ENCODE assay signal across 27 cellular contexts in genomic region chr5:179788193-179788854, GRCh38. TPM values are rescaled to one million over a fixed set of nuclear protein-coding genes. Genes with fewer than 3 reads are reported as not detected.
A peak's percentile ranks its signal among the peaks of the same experiment; 100 is the strongest.
DNase-seq lines count a peak whose midpoint lies in the region; ATAC-seq, FAIRE-seq and TF ChIP-seq lines count a peak whose summit lies in the region.
"Had no signal": no experiment of that assay in that cellular context is flagged by ENCODE, and none has a peak within 500 bp of the region (broad histone marks: within the 10 kb centered on the region; RNA-seq: fewer than 3 reads in every experiment).

No MANE protein-coding gene starts in this region.

- no peak for TF ChIP-seq EP300 in HepG2 (IDR thresholded peaks at IDR 0.05; ENCODE audit: low read depth in 2 of 2, low read length in 2 of 2)
- no peak for TF ChIP-seq EP300 in HepG2 (CRISPR knock-in tag; IDR thresholded peaks at IDR 0.05; ENCODE audit: borderline replicate concordance)

- DNase-seq in HepG2 (ENCODE audit: low spot score) (no peak), right lobe of liver (no peak), RWPE2 (ENCODE audit: low spot score) (no peak), lower lobe of right lung (peak; percentile 23), posterior vena cava (ENCODE audit: low spot score) (peak; percentile 68), BE2C (no peak), NCI-H446 treated with DMSO at 0.1 percent for 48 hours (lab: John Stamatoyannopoulos, UW) (no peak)
- DNase-seq: AML-193; Calu3; GDM1; HCEC 1CT; Karpas-422; NCI-H1092; NCI-H1417 treated with DMSO at 0.1 percent for 48 hours; NCI-H1694 treated with DMSO at 0.1 percent for 48 hours; NCI-H2171 treated with DMSO at 0.1 percent for 48 hours; NCI-H524 treated with DMSO at 0.1 percent for 48 hours; NCI-H774; NK-92 treated with Interleukin-12 subunit alpha and Interleukin-12 subunit beta, amount 100 ng/mL, for 24 hours; PC-3 had no signal

- 51% methylated on average over 5 of the region's 7 CpGs for WGBS in HepG2 (ENCODE audit: low lambda C conversion rate)
- WGBS in right lobe of liver (ENCODE audit: insufficient coverage, low coverage, low lambda C conversion rate, missing lambda C conversion rate) = 66% methylated on average over 4 of the region's 7 CpGs

- no peak overlapping the region for H3K4me2 ChIP-seq in HepG2 (ENCODE audit: low read depth, low read length)
- H3K4me2 ChIP-seq: A549 had no signal

- H3K79me2 ChIP-seq in HepG2 (ENCODE audit: insufficient read depth, low read length) = no peaks in the 10 kb centered on the region

- H2AFZ ChIP-seq in HepG2 (ENCODE audit: low read length) = no peak overlapping the region

- BruUV-seq in HepG2 (replicated peaks; lab: Mats Ljungman, UMichigan) = no TSS peak

- CTCF ChIA-PET in HepG2 (lab: Yijun Ruan, JAX; ENCODE audit: low intra/inter-chr PET ratio, low total read pairs) = no interaction called here

- TF ChIP-seq CTCF in HepG2 (CRISPR knock-in tag; IDR thresholded peaks at IDR 0.05) = no peak
- TF ChIP-seq CTCF in right lobe of liver (IDR thresholded peaks at IDR 0.05) = no peak
- TF ChIP-seq CTCF in RWPE2 (IDR thresholded peaks at IDR 0.05; ENCODE audit: poor library complexity, severe bottlenecking) = no peak
- no peak for TF ChIP-seq CTCF in lower lobe of right lung (IDR thresholded peaks at IDR 0.05)
- TF ChIP-seq CTCF in BE2C (IDR thresholded peaks at IDR 0.05; ENCODE audit: low read depth, low read length) = no peak

- TF ChIP-seq RAD21 in HepG2 (CRISPR knock-in tag; IDR thresholded peaks at IDR 0.05) = no peak

- in situ Hi-C loops in HepG2 (cut with HindIII; ENCODE audit: extremely low pct_ligation_motif_present, low pct_unique_long_range_greater_than_20kb) = no loop called here

- H3K4me3 ChIP-seq in HepG2 (replicated peaks in 1 of 3; ENCODE audit: insufficient read depth in 1 of 3, low read depth in 2 of 3, low read length in 3 of 3) (no peak overlapping the region), right lobe of liver (no peak overlapping the region), RWPE2 (ENCODE audit: severe bottlenecking) (no peak overlapping the region), lower lobe of right lung (no peak overlapping the region), BE2C (ENCODE audit: low read depth, low read length) (no peak overlapping the region)
- H3K4me3 ChIP-seq: A549, SJSA1 had no signal

- H3K4me1 ChIP-seq in HepG2 (ENCODE audit: insufficient read depth, low read length) (peaks cover 27% of the 10 kb centered on the region), right lobe of liver (peaks cover 0 to 6% (median 0%) of the 10 kb centered on the region in 4 donors), RWPE2 (ENCODE audit: insufficient read depth, poor library complexity, severe bottlenecking) (no peaks in the 10 kb centered on the region), lower lobe of right lung (peaks cover 19% of the 10 kb centered on the region), BE2C (no peaks in the 10 kb centered on the region)
- H3K4me1 ChIP-seq: A549, SJSA1 had no signal

- peak; percentile 21 for ATAC-seq in HepG2
- ATAC-seq in right lobe of liver = no peak
- peak; percentile 22; the same call in 1 of the 3 replicates for ATAC-seq in RWPE2 (ENCODE audit: low read depth)
- no peak for ATAC-seq in lower lobe of right lung
- no peak for ATAC-seq in GM19351 (IDR thresholded peaks at IDR 0.05; ENCODE audit: unreplicated experiment)
- ATAC-seq: PC-3 had no signal

- no peak overlapping the region for H3K9ac ChIP-seq in HepG2 (ENCODE audit: insufficient read depth, low read depth, low read length)

- FAIRE-seq in HepG2 (lab: Jason Lieb, UNC) = no peak
- FAIRE-seq: A549, GM12891, H1 had no signal

- POLR2A ChIA-PET in HepG2 (lab: Yijun Ruan, JAX) = no interaction called here

- TF ChIP-seq POLR2A in HepG2 (IDR thresholded peaks at IDR 0.05; ENCODE audit: insufficient read depth in 1 of 2, low read depth in 2 of 2, low read length in 2 of 2) (no peak), right lobe of liver (IDR thresholded peaks at IDR 0.05) (no peak)

- H3K36me3 ChIP-seq in HepG2 (replicated peaks in 1 of 2; ENCODE audit: control insufficient read depth in 1 of 2, insufficient read depth in 2 of 2, low read length in 2 of 2) = peaks cover 0 to 1% of the 10 kb centered on the region in 2 experiments; a peak in 1 of 5 replicates
- H3K36me3 ChIP-seq in right lobe of liver = no peaks in the 10 kb centered on the region
- H3K36me3 ChIP-seq in RWPE2 (ENCODE audit: low read depth) = no peaks in the 10 kb centered on the region
- no peaks in the 10 kb centered on the region for H3K36me3 ChIP-seq in lower lobe of right lung
- H3K36me3 ChIP-seq in BE2C = no peaks in the 10 kb centered on the region; the same call in 1 of the 2 replicates
- H3K36me3 ChIP-seq: SJSA1 had no signal

- H3K27ac ChIP-seq in HepG2 (ENCODE audit: extremely low read length, insufficient read depth, low read length) (no peak overlapping the region), right lobe of liver (no peak overlapping the region), RWPE2 (ENCODE audit: poor library complexity, severe bottlenecking) (no peak overlapping the region), lower lobe of right lung (no peak overlapping the region)
- H3K27ac ChIP-seq: A549, SJSA1 had no signal

- intact Hi-C loops in HepG2 (cut with micrococcal nuclease; ENCODE audit: unreplicated experiment) = no loop called here
- intact Hi-C loops in right lobe of liver (cut with DNase I) = no loop called here
- intact Hi-C loops in lower lobe of right lung (cut with DNase I) = no loop called here
- intact Hi-C loops in posterior vena cava (cut with DNase I) = no loop called here

- H3K27me3 ChIP-seq in HepG2 (ENCODE audit: control insufficient read depth in 1 of 2, insufficient read depth in 2 of 2, low read length in 2 of 2) (no peaks in the 10 kb centered on the region), right lobe of liver (no peaks in the 10 kb centered on the region), RWPE2 (ENCODE audit: insufficient read depth, poor library complexity, severe bottlenecking) (no peaks in the 10 kb centered on the region), lower lobe of right lung (ENCODE audit: low read depth) (no peaks in the 10 kb centered on the region), BE2C (no peaks in the 10 kb centered on the region)
- H3K27me3 ChIP-seq: SJSA1 had no signal

- H3K9me3 ChIP-seq in HepG2 (ENCODE audit: low read length) = no peaks in the 10 kb centered on the region
- H3K9me3 ChIP-seq in right lobe of liver = no peaks in the 10 kb centered on the region
- no peaks in the 10 kb centered on the region for H3K9me3 ChIP-seq in RWPE2 (ENCODE audit: severe bottlenecking)
- no peaks in the 10 kb centered on the region for H3K9me3 ChIP-seq in lower lobe of right lung
- no peaks in the 10 kb centered on the region for H3K9me3 ChIP-seq in BE2C
- H3K9me3 ChIP-seq: A549, SJSA1 had no signal

- no peaks in the 10 kb centered on the region for H4K20me1 ChIP-seq in HepG2 (ENCODE audit: insufficient read depth, low read length)

RNA-seq across cellular contexts. Expression of gene LTC4S, which starts 5.5 kb away (rescaled TPM):
- 0.35 TPM in 1 of 2 replicates, not detected in the other for total RNA-seq in HepG2 (2016; rRNA removed; fragmentation: Illumina TruSeq; extraction: Trizol)
- not detected in 2 replicates for total RNA-seq in HepG2 (2016; cell fraction: cytosol; rRNA removed; fragmentation: Illumina TruSeq; extraction: Trizol; ENCODE audit: low read depth)
- total RNA-seq in HepG2 (2016; cell fraction: insoluble cytoplasmic fraction; rRNA removed; fragmentation: Illumina TruSeq; extraction: Trizol) = 0.30 TPM in 1 of 2 replicates, not detected in the other
- total RNA-seq in HepG2 (2016; cell fraction: membrane; rRNA removed; fragmentation: Illumina TruSeq; extraction: Trizol) = not detected in 2 replicates
- total RNA-seq in HepG2 (2016; cell fraction: nucleus; rRNA removed; fragmentation: Illumina TruSeq; extraction: Trizol) = 0.56 TPM in 1 of 2 replicates, not detected in the other
- polyA plus RNA-seq in HepG2 (2011; rRNA removed) = not detected in 2 replicates
- not detected in 2 replicates for polyA plus RNA-seq in HepG2 (2011; cell fraction: cytosol; rRNA removed)
- polyA plus RNA-seq in HepG2 (2011; cell fraction: nucleus; rRNA removed) = 0.78 and 0.82 TPM in 2 replicates
- polyA plus RNA-seq in HepG2 (2012) = not detected in 2 replicates
- polyA plus RNA-seq in HepG2 (2016; cell fraction: cytosol; fragmentation: Illumina TruSeq; extraction: Trizol; ENCODE audit: low read depth) = not detected in 2 replicates
- polyA plus RNA-seq in HepG2 (2016; cell fraction: insoluble cytoplasmic fraction; fragmentation: Illumina TruSeq; extraction: Trizol; ENCODE audit: low read depth) = not detected in 2 replicates
- not detected in 2 replicates for polyA plus RNA-seq in HepG2 (2016; cell fraction: membrane; fragmentation: Illumina TruSeq; extraction: Trizol; ENCODE audit: low read depth)
- polyA plus RNA-seq in HepG2 (2016; cell fraction: nucleus; fragmentation: Illumina TruSeq; extraction: Trizol; ENCODE audit: insufficient read depth, low read depth) = 0.91 and 1.1 TPM in 2 replicates
- 0.44 and 0.47 TPM in 2 replicates for polyA minus RNA-seq in HepG2 (2011; rRNA and poly(A)+ RNA removed; ENCODE audit: low replicate concordance)
- polyA minus RNA-seq in HepG2 (2011; cell fraction: cytosol; rRNA and poly(A)+ RNA removed) = not detected in 2 replicates
- not detected in 2 replicates for polyA minus RNA-seq in HepG2 (2011; cell fraction: nucleus; rRNA and poly(A)+ RNA removed)
- 1 to 10 TPM in 3 of 6 experiments, under 1 TPM in 2, not detected in 1; 0.73 to 1.7 (median 1.4) TPM for total RNA-seq in right lobe of liver
- total RNA-seq in lower lobe of right lung = 20.1 TPM
- total RNA-seq in posterior vena cava = 10 to 100 TPM; 19.7 to 20.3 TPM
- polyA plus RNA-seq in BE2C (2012; ENCODE audit: insufficient read depth, insufficient read length, low read depth) = not detected
- total RNA-seq: HT-29, RPMI7951 had no signal
- polyA plus RNA-seq: A549 had no signal

RNA-seq across cellular contexts. Expression of gene MGAT4B, which starts 18.3 kb away (rescaled TPM):
- 69.2 and 93.5 TPM in 2 replicates for total RNA-seq in HepG2 (2016; rRNA removed; fragmentation: Illumina TruSeq; extraction: Trizol)
- 62.1 and 64.9 TPM in 2 replicates for total RNA-seq in HepG2 (2016; cell fraction: cytosol; rRNA removed; fragmentation: Illumina TruSeq; extraction: Trizol; ENCODE audit: low read depth)
- 62.4 and 88.8 TPM in 2 replicates for total RNA-seq in HepG2 (2016; cell fraction: insoluble cytoplasmic fraction; rRNA removed; fragmentation: Illumina TruSeq; extraction: Trizol)
- 158 and 164 TPM in 2 replicates for total RNA-seq in HepG2 (2016; cell fraction: membrane; rRNA removed; fragmentation: Illumina TruSeq; extraction: Trizol)
- total RNA-seq in HepG2 (2016; cell fraction: nucleus; rRNA removed; fragmentation: Illumina TruSeq; extraction: Trizol) = 79.6 and 99.8 TPM in 2 replicates
- polyA plus RNA-seq in HepG2 (2011; rRNA removed) = 130 and 170 TPM in 2 replicates
- 134 and 140 TPM in 2 replicates for polyA plus RNA-seq in HepG2 (2011; cell fraction: cytosol; rRNA removed)
- 514 and 596 TPM in 2 replicates for polyA plus RNA-seq in HepG2 (2011; cell fraction: nucleus; rRNA removed)
- 117 and 181 TPM in 2 replicates for polyA plus RNA-seq in HepG2 (2012)
- 82.9 and 88.8 TPM in 2 replicates for polyA plus RNA-seq in HepG2 (2016; cell fraction: cytosol; fragmentation: Illumina TruSeq; extraction: Trizol; ENCODE audit: low read depth)
- 78.6 and 97.2 TPM in 2 replicates for polyA plus RNA-seq in HepG2 (2016; cell fraction: insoluble cytoplasmic fraction; fragmentation: Illumina TruSeq; extraction: Trizol; ENCODE audit: low read depth)
- polyA plus RNA-seq in HepG2 (2016; cell fraction: membrane; fragmentation: Illumina TruSeq; extraction: Trizol; ENCODE audit: low read depth) = 156 and 172 TPM in 2 replicates
- 171 and 174 TPM in 2 replicates for polyA plus RNA-seq in HepG2 (2016; cell fraction: nucleus; fragmentation: Illumina TruSeq; extraction: Trizol; ENCODE audit: insufficient read depth, low read depth)
- polyA minus RNA-seq in HepG2 (2011; rRNA and poly(A)+ RNA removed; ENCODE audit: low replicate concordance) = 166 and 188 TPM in 2 replicates
- polyA minus RNA-seq in HepG2 (2011; cell fraction: cytosol; rRNA and poly(A)+ RNA removed) = 100 and 102 TPM in 2 replicates
- 118 and 140 TPM in 2 replicates for polyA minus RNA-seq in HepG2 (2011; cell fraction: nucleus; rRNA and poly(A)+ RNA removed)
- 100 to 1,000 TPM; 151 to 259 (median 181) TPM for total RNA-seq in right lobe of liver
- total RNA-seq in lower lobe of right lung = 105 TPM
- total RNA-seq in posterior vena cava = 10 to 100 TPM; 54.6 to 62.8 TPM
- 246 TPM for polyA plus RNA-seq in BE2C (2012; ENCODE audit: insufficient read depth, insufficient read length, low read depth)

RNA-seq across cellular contexts. Expression of gene SQSTM1, which starts 32.4 kb away (rescaled TPM):
- 160 and 161 TPM in 2 replicates for total RNA-seq in HepG2 (2016; rRNA removed; fragmentation: Illumina TruSeq; extraction: Trizol)
- 45.2 and 49.8 TPM in 2 replicates for total RNA-seq in HepG2 (2016; cell fraction: cytosol; rRNA removed; fragmentation: Illumina TruSeq; extraction: Trizol; ENCODE audit: low read depth)
- 158 and 162 TPM in 2 replicates for total RNA-seq in HepG2 (2016; cell fraction: insoluble cytoplasmic fraction; rRNA removed; fragmentation: Illumina TruSeq; extraction: Trizol)
- total RNA-seq in HepG2 (2016; cell fraction: membrane; rRNA removed; fragmentation: Illumina TruSeq; extraction: Trizol) = 63.1 and 66.1 TPM in 2 replicates
- 98.3 and 116 TPM in 2 replicates for total RNA-seq in HepG2 (2016; cell fraction: nucleus; rRNA removed; fragmentation: Illumina TruSeq; extraction: Trizol)
- 90.9 and 126 TPM in 2 replicates for polyA plus RNA-seq in HepG2 (2011; rRNA removed)
- 81.2 and 85.2 TPM in 2 replicates for polyA plus RNA-seq in HepG2 (2011; cell fraction: cytosol; rRNA removed)
- polyA plus RNA-seq in HepG2 (2011; cell fraction: nucleus; rRNA removed) = 240 and 268 TPM in 2 replicates
- 80.8 and 157 TPM in 2 replicates for polyA plus RNA-seq in HepG2 (2012)
- 43.0 and 45.0 TPM in 2 replicates for polyA plus RNA-seq in HepG2 (2016; cell fraction: cytosol; fragmentation: Illumina TruSeq; extraction: Trizol; ENCODE audit: low read depth)
- 179 and 191 TPM in 2 replicates for polyA plus RNA-seq in HepG2 (2016; cell fraction: insoluble cytoplasmic fraction; fragmentation: Illumina TruSeq; extraction: Trizol; ENCODE audit: low read depth)
- 48.5 and 49.4 TPM in 2 replicates for polyA plus RNA-seq in HepG2 (2016; cell fraction: membrane; fragmentation: Illumina TruSeq; extraction: Trizol; ENCODE audit: low read depth)
- polyA plus RNA-seq in HepG2 (2016; cell fraction: nucleus; fragmentation: Illumina TruSeq; extraction: Trizol; ENCODE audit: insufficient read depth, low read depth) = 190 and 194 TPM in 2 replicates
- 245 and 268 TPM in 2 replicates for polyA minus RNA-seq in HepG2 (2011; rRNA and poly(A)+ RNA removed; ENCODE audit: low replicate concordance)
- polyA minus RNA-seq in HepG2 (2011; cell fraction: cytosol; rRNA and poly(A)+ RNA removed) = 106 and 114 TPM in 2 replicates
- polyA minus RNA-seq in HepG2 (2011; cell fraction: nucleus; rRNA and poly(A)+ RNA removed) = 238 and 284 TPM in 2 replicates
- 1,000 to 10,000 TPM in 2 of 6 experiments, 100 to 1,000 TPM in 4; 195 to 1,174 (median 649) TPM for total RNA-seq in right lobe of liver
- total RNA-seq in lower lobe of right lung = 450 TPM
- total RNA-seq in posterior vena cava = 100 to 1,000 TPM; 245 to 333 TPM
- 269 TPM for polyA plus RNA-seq in BE2C (2012; ENCODE audit: insufficient read depth, insufficient read length, low read depth)

RNA-seq across cellular contexts. Expression of gene MAML1, which starts 55.7 kb away (rescaled TPM):
- 10.0 and 12.1 TPM in 2 replicates for total RNA-seq in HepG2 (2016; rRNA removed; fragmentation: Illumina TruSeq; extraction: Trizol)
- 2.6 and 4.2 TPM in 2 replicates for total RNA-seq in HepG2 (2016; cell fraction: cytosol; rRNA removed; fragmentation: Illumina TruSeq; extraction: Trizol; ENCODE audit: low read depth)
- 9.9 and 10.9 TPM in 2 replicates for total RNA-seq in HepG2 (2016; cell fraction: insoluble cytoplasmic fraction; rRNA removed; fragmentation: Illumina TruSeq; extraction: Trizol)
- 7.3 and 7.7 TPM in 2 replicates for total RNA-seq in HepG2 (2016; cell fraction: membrane; rRNA removed; fragmentation: Illumina TruSeq; extraction: Trizol)
- total RNA-seq in HepG2 (2016; cell fraction: nucleus; rRNA removed; fragmentation: Illumina TruSeq; extraction: Trizol) = 11.4 and 13.3 TPM in 2 replicates
- 9.5 and 10.8 TPM in 2 replicates for polyA plus RNA-seq in HepG2 (2011; rRNA removed)
- polyA plus RNA-seq in HepG2 (2011; cell fraction: cytosol; rRNA removed) = 4.7 and 5.1 TPM in 2 replicates
- 13.9 and 19.7 TPM in 2 replicates for polyA plus RNA-seq in HepG2 (2011; cell fraction: nucleus; rRNA removed)
- polyA plus RNA-seq in HepG2 (2012) = 14.7 and 16.0 TPM in 2 replicates
- 0.51 and 0.53 TPM in 2 replicates for polyA plus RNA-seq in HepG2 (2016; cell fraction: cytosol; fragmentation: Illumina TruSeq; extraction: Trizol; ENCODE audit: low read depth)
- 13.3 and 16.9 TPM in 2 replicates for polyA plus RNA-seq in HepG2 (2016; cell fraction: insoluble cytoplasmic fraction; fragmentation: Illumina TruSeq; extraction: Trizol; ENCODE audit: low read depth)
- 3.4 and 3.7 TPM in 2 replicates for polyA plus RNA-seq in HepG2 (2016; cell fraction: membrane; fragmentation: Illumina TruSeq; extraction: Trizol; ENCODE audit: low read depth)
- 17.9 and 20.0 TPM in 2 replicates for polyA plus RNA-seq in HepG2 (2016; cell fraction: nucleus; fragmentation: Illumina TruSeq; extraction: Trizol; ENCODE audit: insufficient read depth, low read depth)
- polyA minus RNA-seq in HepG2 (2011; rRNA and poly(A)+ RNA removed; ENCODE audit: low replicate concordance) = 10.5 TPM in 2 replicates
- polyA minus RNA-seq in HepG2 (2011; cell fraction: cytosol; rRNA and poly(A)+ RNA removed) = 7.9 and 8.1 TPM in 2 replicates
- polyA minus RNA-seq in HepG2 (2011; cell fraction: nucleus; rRNA and poly(A)+ RNA removed) = 12.1 and 12.2 TPM in 2 replicates
- 1 to 10 TPM; 6.2 to 8.8 (median 8.0) TPM for total RNA-seq in right lobe of liver
- 27.8 TPM for total RNA-seq in lower lobe of right lung
- total RNA-seq in posterior vena cava = 10 to 100 TPM; 22.0 to 22.5 TPM
- 21.4 TPM for polyA plus RNA-seq in BE2C (2012; ENCODE audit: insufficient read depth, insufficient read length, low read depth)

Comparison
In these comparisons a context has a peak if more than half of its experiments do, and no peak if none do; other contexts are left out.
1. ATAC-seq: peak in HepG2 (single experiment) and RWPE2 (single experiment); none in right lobe of liver (0 of 4), lower lobe of right lung (0 of 2) and GM19351 (single experiment).
2. DNase-seq: peak in lower lobe of right lung (single experiment) and posterior vena cava (single experiment); none in HepG2 (single experiment), right lobe of liver (0 of 3), RWPE2 (single experiment), BE2C (single experiment) and NCI-H446 treated with DMSO at 0.1 percent for 48 hours (single experiment).